Comparison of ENCODE assay signal across 10 cellular contexts in genomic region chr6:17012421-17013225, GRCh38.
DNase-seq lines count a peak whose midpoint lies in the region; ATAC-seq and TF ChIP-seq lines count a peak whose summit lies in the region.
"Had no signal": no experiment of that assay in that cellular context is flagged by ENCODE, and none has a peak within 500 bp of the region (broad histone marks: within the 10 kb centered on the region; RNA-seq: fewer than 3 reads in every experiment).

No MANE protein-coding gene starts in this region.

- H3K4me1 ChIP-seq in body of pancreas (peaks cover 14% of the 10 kb centered on the region), right cardiac atrium (ENCODE audit: control insufficient read depth, insufficient read depth, low read length) (no peaks in the 10 kb centered on the region), stomach (peaks cover 0 to 8% (median 4%) of the 10 kb centered on the region in 4 donors)

- H3K27me3 ChIP-seq in H7 (ENCODE audit: control insufficient read depth, insufficient read depth, low read length) (no peaks in the 10 kb centered on the region), body of pancreas (no peaks in the 10 kb centered on the region), right cardiac atrium (ENCODE audit: control insufficient read depth, insufficient read depth) (no peaks in the 10 kb centered on the region), stomach (peaks cover 0 to 7% (median 6%) of the 10 kb centered on the region in 3 donors)

- peak overlapping the region in 3 of 4 donors; percentile 39 to 53 (median 44) for H3K27ac ChIP-seq in body of pancreas
- H3K27ac ChIP-seq in right cardiac atrium (ENCODE audit: low read length), result no peak overlapping the region
- H3K27ac ChIP-seq in stomach, result peak overlapping the region in 1 of 5 donors; percentile 15

- peak; percentile 54 for ATAC-seq in body of pancreas
- ATAC-seq in right cardiac atrium, result peak; percentile 67 to 78
- no peak for ATAC-seq in HG03095 (IDR thresholded peaks at IDR 0.05; ENCODE audit: unreplicated experiment)
- ATAC-seq in GM18870 (IDR thresholded peaks at IDR 0.05; ENCODE audit: unreplicated experiment), result no peak
- no peak for ATAC-seq in HG03039 (IDR thresholded peaks at IDR 0.05; ENCODE audit: unreplicated experiment)
- ATAC-seq: naive thymus-derived CD8-positive, alpha-beta T cell had no signal

- H3K36me3 ChIP-seq in H7 (replicated peaks; ENCODE audit: control insufficient read depth, insufficient read depth, low read length) (no peaks in the 10 kb centered on the region), body of pancreas (replicated peaks in 1 of 2; ENCODE audit: insufficient read depth in 1 of 2, low read depth in 2 of 2) (no peaks in the 10 kb centered on the region), stomach (no peaks in the 10 kb centered on the region)

- 54 to 62% methylated on average over 12 of the region's 12 CpGs for WGBS in body of pancreas, 2 donors
- WGBS in right cardiac atrium, result 27% methylated on average over 12 of the region's 12 CpGs
- WGBS in stomach, 5 donors, result 39 to 49% (median 40%) methylated on average over 12 of the region's 12 CpGs

- no peaks in the 10 kb centered on the region for H3K9me3 ChIP-seq in body of pancreas
- no peaks in the 10 kb centered on the region for H3K9me3 ChIP-seq in right cardiac atrium (ENCODE audit: control insufficient read depth, low read length)
- H3K9me3 ChIP-seq in stomach, result peaks cover 0 to 20% (median 5%) of the 10 kb centered on the region in 4 donors

- TF ChIP-seq POLR2A in body of pancreas (IDR thresholded peaks at IDR 0.05) (no peak), stomach (IDR thresholded peaks at IDR 0.05) (no peak)

- peak; percentile 77 for DNase-seq in H7
- peak in 2 of 4 donors; percentile 29 to 51 for DNase-seq in body of pancreas
- DNase-seq in right cardiac atrium, result peak; percentile 25 to 55 (median 47)
- peak; percentile 53 for DNase-seq in putamen (ENCODE audit: low spot score)
- DNase-seq in stomach, result no peak
- DNase-seq: activated CD4-positive, alpha-beta T cell treated with anti-CD3 and anti-CD28 coated beads for 48 hours; naive thymus-derived CD8-positive, alpha-beta T cell had no signal

- TF ChIP-seq CTCF in body of pancreas (IDR thresholded peaks at IDR 0.05), result peak in 1 of 7 experiments; percentile 18
- no peak for TF ChIP-seq CTCF in stomach (IDR thresholded peaks at IDR 0.05)

- H3K4me3 ChIP-seq in H7 (ENCODE audit: insufficient read depth, low read depth, low read length) (no peak overlapping the region), body of pancreas (no peak overlapping the region), right cardiac atrium (ENCODE audit: low read length) (no peak overlapping the region), stomach (no peak overlapping the region)

- intact Hi-C loops in body of pancreas (cut with DNase I) (no loop called here), right cardiac atrium (cut with DNase I) (no loop called here), stomach (cut with DNase I; ENCODE audit: low total_unique reads) (no loop called here)

- no peak for TF ChIP-seq EP300 in stomach (IDR thresholded peaks at IDR 0.05)

Comparison
In these comparisons a context has a peak if more than half of its experiments do, and no peak if none do; other contexts are left out.
1. ATAC-seq: peak in body of pancreas (single experiment) and right cardiac atrium (2 of 2); none in HG03095 (single experiment), GM18870 (single experiment) and HG03039 (single experiment).